ENCODE assay signal across 19 cellular contexts in the genomic region with DNA sequence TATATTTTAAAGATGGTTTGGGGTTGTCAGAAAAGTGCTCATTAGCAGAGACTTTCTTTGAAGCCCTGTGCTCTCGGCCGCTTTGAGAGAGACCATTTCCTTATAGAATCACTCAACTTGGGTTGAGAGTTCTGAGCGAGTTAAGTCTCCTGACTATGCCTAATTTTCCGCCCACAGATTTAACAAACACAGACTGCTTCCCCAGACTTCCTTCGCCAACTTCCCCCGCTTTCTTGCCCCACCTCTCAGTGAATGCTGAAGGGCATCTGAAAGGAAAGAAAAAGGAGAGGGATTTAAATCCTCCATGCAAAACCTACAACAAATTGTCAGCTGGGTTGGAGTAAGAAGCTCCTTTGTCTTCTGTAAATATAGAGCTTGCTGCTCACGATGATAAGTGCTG.
A peak's percentile ranks its signal among the peaks of the same experiment; 100 is the strongest.
DNase-seq lines count a peak whose midpoint lies in the region; ATAC-seq and TF ChIP-seq lines count a peak whose summit lies in the region.
"Had no signal": no experiment of that assay in that cellular context is flagged by ENCODE, and none has a peak within 500 bp of the region (broad histone marks: within the 10 kb centered on the region; RNA-seq: fewer than 3 reads in every experiment).

No MANE protein-coding gene starts in this region.

- intact Hi-C loops in upper lobe of right lung (cut with DNase I) = no loop called here

- H2AFZ ChIP-seq in neuronal stem cell (ENCODE audit: low read length) = no peak overlapping the region
- H2AFZ ChIP-seq: PC-9 had no signal

- H3K9ac ChIP-seq in adipocyte (ENCODE audit: low read length) (no peak overlapping the region), neuronal stem cell (ENCODE audit: low read depth, low read length, poor library complexity) (no peak overlapping the region)

- H3K27ac ChIP-seq in neuronal stem cell (replicated peaks; ENCODE audit: low read length) = peak overlapping the region; percentile 71
- peak overlapping the region; percentile 24 for H3K27ac ChIP-seq in upper lobe of right lung
- H3K27ac ChIP-seq: PC-9 had no signal

- H2BK15ac ChIP-seq in neuronal stem cell (ENCODE audit: low read length) = no peak overlapping the region

- peaks cover 18% of the 10 kb centered on the region for H3K4me1 ChIP-seq in adipocyte (ENCODE audit: control insufficient read depth, insufficient read depth, low read length)
- H3K4me1 ChIP-seq in neuronal stem cell (ENCODE audit: control insufficient read depth in 2 of 2, insufficient read depth in 1 of 2, low read depth in 1 of 2, low read length in 2 of 2) = peaks cover 0 to 14% of the 10 kb centered on the region in 2 donors
- H3K4me1 ChIP-seq in upper lobe of right lung = peaks cover 8% of the 10 kb centered on the region

- no peak overlapping the region for H3K4me2 ChIP-seq in neuronal stem cell (ENCODE audit: insufficient read depth, low read length, poor library complexity, severe bottlenecking)
- H3K4me2 ChIP-seq: PC-9 had no signal

- H3K36me3 ChIP-seq in adipocyte (ENCODE audit: control insufficient read depth, insufficient read depth, low read length, severe bottlenecking) (no peaks in the 10 kb centered on the region), neuronal stem cell (replicated peaks in 1 of 2; ENCODE audit: control insufficient read depth in 2 of 2, insufficient read depth in 2 of 2, low read length in 2 of 2) (no peaks in the 10 kb centered on the region), upper lobe of right lung (no peaks in the 10 kb centered on the region)

- no peak overlapping the region for H3K4ac ChIP-seq in neuronal stem cell (ENCODE audit: low read length)

- no peak overlapping the region for H2BK5ac ChIP-seq in neuronal stem cell (ENCODE audit: low read length)

- no peak overlapping the region for H2BK120ac ChIP-seq in neuronal stem cell (ENCODE audit: low read depth, low read length)

- no peak overlapping the region for H4K8ac ChIP-seq in neuronal stem cell (ENCODE audit: low read depth, low read length)

- H3K9me3 ChIP-seq in adipocyte (ENCODE audit: control insufficient read depth, low read length) (no peaks in the 10 kb centered on the region), neuronal stem cell (replicated peaks in 1 of 2; ENCODE audit: control insufficient read depth in 2 of 2, insufficient read depth in 1 of 2, low read depth in 1 of 2, low read length in 2 of 2) (no peaks in the 10 kb centered on the region), upper lobe of right lung (no peaks in the 10 kb centered on the region)

- no peak overlapping the region for H3K4me3 ChIP-seq in adipocyte (ENCODE audit: low read length)
- no peak overlapping the region for H3K4me3 ChIP-seq in neuronal stem cell (ENCODE audit: low read length in 2 of 2)
- no peak overlapping the region for H3K4me3 ChIP-seq in upper lobe of right lung
- H3K4me3 ChIP-seq: PC-9 had no signal

- no CpG with 5 or more reads among the region's 7 CpGs for WGBS in neuronal stem cell (ENCODE audit: extremely low coverage in 2 of 2, insufficient read length in 2 of 2, insufficient replicate concordance in 1 of 2), 2 donors

- ATAC-seq in upper lobe of right lung (peak; percentile 84), HG02981 (IDR thresholded peaks at IDR 0.05; ENCODE audit: unreplicated experiment) (no peak), HG03378 (IDR thresholded peaks at IDR 0.05; ENCODE audit: unreplicated experiment) (no peak)
- ATAC-seq: activated CD8-positive, alpha-beta T cell treated with anti-CD3 and anti-CD28 coated beads, Interleukin-2, amount 10 ng/mL, durations not matched to agents 7 days and 5 days had no signal

- H2AK5ac ChIP-seq in neuronal stem cell (ENCODE audit: low read depth, low read length) = no peak overlapping the region

- H3K27me3 ChIP-seq in adipocyte (replicated peaks; ENCODE audit: control insufficient read depth, insufficient read depth, low read length) = no peaks in the 10 kb centered on the region
- H3K27me3 ChIP-seq in neuronal stem cell (ENCODE audit: control insufficient read depth in 3 of 3, insufficient read depth in 3 of 3, low read depth in 1 of 3, low read length in 3 of 3) = peaks cover 0 to 23% (median 0%) of the 10 kb centered on the region in 3 experiments
- H3K27me3 ChIP-seq in upper lobe of right lung = no peaks in the 10 kb centered on the region

- no peak overlapping the region for H2BK12ac ChIP-seq in neuronal stem cell (ENCODE audit: low read length)

- H3K18ac ChIP-seq in neuronal stem cell (ENCODE audit: low read length) = no peak overlapping the region

- no peak overlapping the region for H4K91ac ChIP-seq in neuronal stem cell (ENCODE audit: low read depth, low read length, poor library complexity)

- H3K79me1 ChIP-seq in neuronal stem cell (ENCODE audit: low read depth, low read length) = no peaks in the 10 kb centered on the region

- no peak for TF ChIP-seq CTCF in upper lobe of right lung (IDR thresholded peaks at IDR 0.05)

- no peak overlapping the region for H3K14ac ChIP-seq in neuronal stem cell (ENCODE audit: low read length)

- H3K23ac ChIP-seq in neuronal stem cell (ENCODE audit: low read depth, low read length, poor library complexity) = no peak overlapping the region

- DNase-seq in adipocyte (ENCODE audit: low read depth) = peak; percentile 21
- peak; percentile 79 for DNase-seq in foreskin melanocyte
- DNase-seq in neuronal stem cell (ENCODE audit: low spot score) = no peak
- DNase-seq in upper lobe of right lung = no peak
- no peak for DNase-seq in GF-D8 (lab: John Stamatoyannopoulos, UW)
- no peak for DNase-seq in activated effector memory CD4-positive, alpha-beta T cell treated with anti-CD3 and anti-CD28 coated beads, Interleukin-2, amount 50 U/mL, for 16 hours
- DNase-seq: activated CD8-positive, alpha-beta T cell treated with anti-CD3 and anti-CD28 coated beads, Interleukin-2, amount 10 ng/mL, durations not matched to agents 7 days and 5 days; anterior cingulate cortex; C1 segment of cervical spinal cord; dermis blood vessel endothelial cell; DMS79 treated with DMSO at 0.1 percent for 48 hours; GOT3; left cardiac atrium; NCI-H2029; NCI-H748 treated with DMSO at 0.1 percent for 48 hours; PC-9; posterior cingulate gyrus had no signal

Comparison
In these comparisons a context has a peak if more than half of its experiments do, and no peak if none do; other contexts are left out.
1. DNase-seq: peak in adipocyte (single experiment) and foreskin melanocyte (single experiment); none in neuronal stem cell (single experiment), upper lobe of right lung (single experiment), GF-D8 (single experiment) and activated effector memory CD4-positive, alpha-beta T cell treated with anti-CD3 and anti-CD28 coated beads, Interleukin-2, amount 50 U/mL, for 16 hours (single experiment).